In genomic region chr13:80814541-80814940, GRCh38 we compare ENCODE assay signal across 34 cellular contexts.
DNase-seq lines count a peak whose midpoint lies in the region; ATAC-seq and TF ChIP-seq lines count a peak whose summit lies in the region.
"Had no signal": no experiment of that assay in that cellular context is flagged by ENCODE, and none has a peak within 500 bp of the region (broad histone marks: within the 10 kb centered on the region; RNA-seq: fewer than 3 reads in every experiment).

No MANE protein-coding gene starts in this region.

- no peak overlapping the region for H3K4me3 ChIP-seq in heart left ventricle
- H3K4me3 ChIP-seq in right atrium auricular region: no peak overlapping the region
- no peak overlapping the region for H3K4me3 ChIP-seq in fibroblast of the aortic adventitia (ENCODE audit: low read depth, low read length)
- H3K4me3 ChIP-seq: cardiac muscle cell, HAP-1, psoas muscle, SJCRH30, skin epidermis, upper lobe of right lung had no signal

- intact Hi-C loops in heart left ventricle (cut with DNase I): no loop called here

- H3K27me3 ChIP-seq in heart left ventricle (no peaks in the 10 kb centered on the region), right atrium auricular region (no peaks in the 10 kb centered on the region)
- H3K27me3 ChIP-seq: cardiac muscle cell, SJCRH30, upper lobe of right lung had no signal

- TF ChIP-seq CTCF in heart left ventricle (IDR thresholded peaks at IDR 0.05): no peak
- no peak for TF ChIP-seq CTCF in right atrium auricular region (IDR thresholded peaks at IDR 0.05)
- no peak for TF ChIP-seq CTCF in fibroblast of the aortic adventitia (IDR thresholded peaks at IDR 0.05; ENCODE audit: insufficient read depth, low read length)

- no peak for DNase-seq in heart left ventricle
- DNase-seq in right atrium auricular region (ENCODE audit: low spot score): no peak
- DNase-seq in fibroblast of the aortic adventitia (ENCODE audit: low read depth): peak; percentile 40
- DNase-seq in myocyte (ENCODE audit: low read depth): peak; percentile 21
- no peak for DNase-seq in NCI-H345 (lab: John Stamatoyannopoulos, UW)
- no peak for DNase-seq in NCI-H187 treated with DMSO at 0.1 percent for 48 hours (lab: John Stamatoyannopoulos, UW)
- DNase-seq: activated CD4-positive, alpha-beta T cell treated with anti-CD3 and anti-CD28 coated beads for 48 hours; activated naive CD4-positive, alpha-beta T cell treated with anti-CD3 and anti-CD28 coated beads, Interleukin-2, amount 50 U/mL, for 16 hours; amniotic stem cell; cortex of kidney; DMS79; effector memory CD8-positive, alpha-beta T cell; hypothalamus; mesendoderm; NCI-H1417; NCI-H2081 treated with DMSO at 0.1 percent for 48 hours; NCI-H446 treated with DMSO at 0.1 percent for 48 hours; NCI-H82; psoas muscle; SJCRH30; stimulated activated naive B cell treated with anti-CD40 and anti-IgM and Interleukin-4, amounts not matched to agents 10 μg/mL and 1 μg/mL and 100 μg/mL, for 72 hours; substantia nigra; SW 1271; T-helper 9 cell; upper lobe of right lung had no signal

- peak overlapping the region in 7 of 12 donors; percentile 10 to 75 (median 31) for H3K27ac ChIP-seq in heart left ventricle
- no peak overlapping the region for H3K27ac ChIP-seq in right atrium auricular region
- H3K27ac ChIP-seq: cardiac muscle cell, psoas muscle, SJCRH30, skin epidermis, upper lobe of right lung, VCaP had no signal

- H3K36me3 ChIP-seq in heart left ventricle (no peaks in the 10 kb centered on the region), right atrium auricular region (no peaks in the 10 kb centered on the region)
- H3K36me3 ChIP-seq: cardiac muscle cell, HAP-1, SJCRH30, upper lobe of right lung had no signal

- ATAC-seq in heart left ventricle: peak; percentile 49 to 92 (median 83)
- no peak for ATAC-seq in GM19455 (IDR thresholded peaks at IDR 0.05; ENCODE audit: unreplicated experiment)
- ATAC-seq in GM18867 (IDR thresholded peaks at IDR 0.05; ENCODE audit: unreplicated experiment): no peak
- ATAC-seq: activated T-helper 17 cell treated with anti-CD3 and anti-CD28 coated beads, Interleukin-2, amount 50 U/mL, for 72 hours; effector memory CD8-positive, alpha-beta T cell; HepG2; left lobe of liver; stimulated activated naive B cell treated with anti-CD40 and anti-IgM and Interleukin-4, amounts not matched to agents 10 μg/mL and 1 μg/mL and 100 μg/mL, for 72 hours; upper lobe of right lung had no signal

- no peak for TF ChIP-seq POLR2A in heart left ventricle (IDR thresholded peaks at IDR 0.05)

- peaks cover 0 to 33% (median 14%) of the 10 kb centered on the region in 12 donors for H3K9me3 ChIP-seq in heart left ventricle
- H3K9me3 ChIP-seq in right atrium auricular region: peaks cover 0 to 30% of the 10 kb centered on the region in 2 donors
- H3K9me3 ChIP-seq: HAP-1, psoas muscle, upper lobe of right lung had no signal

- H3K4me1 ChIP-seq in heart left ventricle (peaks cover 0 to 14% (median 0%) of the 10 kb centered on the region in 12 donors), right atrium auricular region (no peaks in the 10 kb centered on the region)
- H3K4me1 ChIP-seq: HAP-1, psoas muscle, SJCRH30, upper lobe of right lung had no signal

Comparison
In these comparisons a context has a peak if more than half of its experiments do, and no peak if none do; other contexts are left out.
1. H3K27ac ChIP-seq: peak in heart left ventricle (7 of 12); none in right atrium auricular region (0 of 2).
2. ATAC-seq: peak in heart left ventricle (4 of 4); none in GM19455 (single experiment) and GM18867 (single experiment).
3. DNase-seq: peak in fibroblast of the aortic adventitia (single experiment) and myocyte (single experiment); none in heart left ventricle (0 of 5), right atrium auricular region (single experiment), NCI-H345 (single experiment) and NCI-H187 treated with DMSO at 0.1 percent for 48 hours (single experiment).